ENCODE assay signal across 8 cellular contexts in the genomic region with DNA sequence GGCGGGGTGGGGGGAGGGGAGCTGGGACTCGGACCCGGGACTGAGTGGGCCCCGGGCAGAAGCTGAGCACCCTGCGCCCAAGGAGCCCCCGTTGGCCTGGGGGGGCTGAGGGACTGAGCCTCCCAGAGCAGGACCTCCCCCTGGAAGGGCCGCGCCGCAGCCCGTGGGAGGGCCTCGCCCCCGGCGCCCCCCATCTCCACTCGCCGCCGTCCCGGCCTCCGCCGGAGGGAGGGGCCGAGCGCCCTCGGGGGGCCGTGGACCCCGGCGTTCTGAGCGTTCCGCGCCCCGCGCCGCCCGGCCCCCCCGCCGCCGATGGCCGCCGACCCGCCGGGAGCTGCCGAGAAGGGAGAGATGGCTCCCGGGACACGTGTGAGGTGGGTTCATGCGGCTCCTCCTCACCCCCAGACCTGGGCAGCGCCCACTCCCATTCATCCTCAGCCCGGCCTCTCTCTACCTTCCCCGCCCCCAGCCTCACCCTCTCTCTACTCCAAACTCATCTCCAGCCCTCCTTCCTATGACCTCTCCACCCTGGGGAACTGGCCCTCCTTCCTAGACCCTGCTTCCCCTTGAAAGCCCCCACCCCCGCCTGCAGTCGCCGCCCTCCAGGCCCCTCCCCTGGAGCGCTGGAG. TPM values are rescaled to one million over a fixed set of nuclear protein-coding genes. Genes with fewer than 3 reads are reported as not detected.
A peak's percentile ranks its signal among the peaks of the same experiment; 100 is the strongest.
DNase-seq lines count a peak whose midpoint lies in the region; ATAC-seq lines count a peak whose summit lies in the region.

No MANE protein-coding gene starts in this region.

- H3K36me3 Mint-ChIP-seq in activated CD8-positive, alpha-beta memory T cell treated with anti-CD3 and anti-CD28 coated beads, Interleukin-2, amount 10 ng/mL, durations not matched to agents 7 days and 5 days, result no peaks in the 10 kb centered on the region
- no peaks in the 10 kb centered on the region for H3K36me3 Mint-ChIP-seq in activated CD8-positive, alpha-beta T cell treated with anti-CD3 and anti-CD28 coated beads, Interleukin-2, amount 10 ng/mL, durations not matched to agents 7 days and 5 days (ENCODE audit: low read depth)

- POLR2A ChIA-PET in activated CD8-positive, alpha-beta T cell treated with anti-CD3 and anti-CD28 coated beads, Interleukin-2, amount 10 ng/mL, durations not matched to agents 7 days and 5 days (lab: Charles Lee), result no interaction called here

- H3K4me3 ChIP-seq in iPS DF 6.9 (ENCODE audit: low read length), result peak overlapping the region; percentile 85; the same call in 1 of the 2 replicates

- H3K36me3 ChIP-seq in iPS DF 6.9 (ENCODE audit: control insufficient read depth, insufficient read depth, low read length), result peaks cover 8% of the 10 kb centered on the region; the same call in 1 of the 2 replicates

- H3K9me3 Mint-ChIP-seq in activated CD8-positive, alpha-beta memory T cell treated with anti-CD3 and anti-CD28 coated beads, Interleukin-2, amount 10 ng/mL, durations not matched to agents 7 days and 5 days (ENCODE audit: low read depth), result no peaks in the 10 kb centered on the region
- no peaks in the 10 kb centered on the region for H3K9me3 Mint-ChIP-seq in activated CD8-positive, alpha-beta T cell treated with anti-CD3 and anti-CD28 coated beads, Interleukin-2, amount 10 ng/mL, durations not matched to agents 7 days and 5 days (ENCODE audit: insufficient read depth)

- no peak for ATAC-seq in activated CD8-positive, alpha-beta memory T cell treated with anti-CD3 and anti-CD28 coated beads, Interleukin-2, amount 10 ng/mL, durations not matched to agents 7 days and 5 days
- ATAC-seq in activated CD8-positive, alpha-beta T cell treated with anti-CD3 and anti-CD28 coated beads, Interleukin-2, amount 10 ng/mL, durations not matched to agents 7 days and 5 days, result no peak
- ATAC-seq in GM21447 (IDR thresholded peaks at IDR 0.05; ENCODE audit: unreplicated experiment), result no peak

- peaks cover 26% of the 10 kb centered on the region for H3K4me1 Mint-ChIP-seq in activated CD8-positive, alpha-beta memory T cell treated with anti-CD3 and anti-CD28 coated beads, Interleukin-2, amount 10 ng/mL, durations not matched to agents 7 days and 5 days
- peaks cover 28% of the 10 kb centered on the region for H3K4me1 Mint-ChIP-seq in activated CD8-positive, alpha-beta T cell treated with anti-CD3 and anti-CD28 coated beads, Interleukin-2, amount 10 ng/mL, durations not matched to agents 7 days and 5 days (ENCODE audit: low read depth)

- CTCF ChIA-PET in activated CD8-positive, alpha-beta memory T cell treated with anti-CD3 and anti-CD28 coated beads, Interleukin-2, amount 10 ng/mL, durations not matched to agents 7 days and 5 days (lab: Charles Lee), result interaction anchor here (0.8 to 5.3 kb wide), 5 partner anchors 10 to 85 kb away, joined by 3 to 38 read pairs (median 3); no protein-coding TSS in a partner anchor
- CTCF ChIA-PET in activated CD8-positive, alpha-beta T cell treated with anti-CD3 and anti-CD28 coated beads, Interleukin-2, amount 10 ng/mL, durations not matched to agents 7 days and 5 days (lab: Charles Lee), result interaction anchor here (1.4 to 3.2 kb wide), 3 partner anchors 11 to 25 kb away, joined by 4 to 18 read pairs (median 12); a partner anchor contains a TSS

- DNase-seq in activated CD8-positive, alpha-beta memory T cell treated with anti-CD3 and anti-CD28 coated beads, Interleukin-2, amount 10 ng/mL, durations not matched to agents 7 days and 5 days, result peak; percentile 48
- no peak for DNase-seq in activated CD8-positive, alpha-beta memory T cell treated with anti-CD3 and anti-CD28 coated beads, Interleukin-2, amount 50 U/mL, for 4 hours
- DNase-seq in activated CD8-positive, alpha-beta T cell treated with anti-CD3 and anti-CD28 coated beads, Interleukin-2, amount 10 ng/mL, durations not matched to agents 7 days and 5 days, result no peak
- no peak for DNase-seq in iPS DF 6.9 (ENCODE audit: low read depth, low spot score)
- DNase-seq in stimulated activated CD8-positive, alpha-beta memory T cell treated with anti-CD3 and anti-CD28 coated beads, Interleukin-4, amount 100 ng/mL, for 48 hours, result peak; percentile 40
- no peak for DNase-seq in NCI-H1436 (lab: John Stamatoyannopoulos, UW)
- no peak for DNase-seq in stimulated activated CD4-positive, alpha-beta T cell treated with anti-CD3 and anti-CD28 coated beads, Interleukin-1b, Interleukin-23, amount 100 ng/mL, for 48 hours

- no peaks in the 10 kb centered on the region for H3K9me3 ChIP-seq in iPS DF 6.9 (ENCODE audit: control insufficient read depth, insufficient read depth, low read length)

- no peak overlapping the region for H3K27ac ChIP-seq in iPS DF 6.9 (ENCODE audit: low read length)

- no CpG with 5 or more reads among the region's 50 CpGs for whole genome bisulfite sequencing in iPS DF 6.9 (ENCODE audit: insufficient coverage, insufficient read length)

- no peaks in the 10 kb centered on the region for H3K27me3 Mint-ChIP-seq in activated CD8-positive, alpha-beta memory T cell treated with anti-CD3 and anti-CD28 coated beads, Interleukin-2, amount 10 ng/mL, durations not matched to agents 7 days and 5 days
- H3K27me3 Mint-ChIP-seq in activated CD8-positive, alpha-beta T cell treated with anti-CD3 and anti-CD28 coated beads, Interleukin-2, amount 10 ng/mL, durations not matched to agents 7 days and 5 days (ENCODE audit: low read depth), result no peaks in the 10 kb centered on the region

- H3K4me1 ChIP-seq in iPS DF 6.9 (ENCODE audit: control insufficient read depth, insufficient read depth, low read length), result peaks cover 3% of the 10 kb centered on the region; the same call in 1 of the 2 replicates

- H3K4me3 Mint-ChIP-seq in activated CD8-positive, alpha-beta memory T cell treated with anti-CD3 and anti-CD28 coated beads, Interleukin-2, amount 10 ng/mL, durations not matched to agents 7 days and 5 days, result peak overlapping the region; percentile 64
- H3K4me3 Mint-ChIP-seq in activated CD8-positive, alpha-beta T cell treated with anti-CD3 and anti-CD28 coated beads, Interleukin-2, amount 10 ng/mL, durations not matched to agents 7 days and 5 days, result peak overlapping the region; percentile 69

- no peak overlapping the region for H3K27ac Mint-ChIP-seq in activated CD8-positive, alpha-beta memory T cell treated with anti-CD3 and anti-CD28 coated beads, Interleukin-2, amount 10 ng/mL, durations not matched to agents 7 days and 5 days
- H3K27ac Mint-ChIP-seq in activated CD8-positive, alpha-beta T cell treated with anti-CD3 and anti-CD28 coated beads, Interleukin-2, amount 10 ng/mL, durations not matched to agents 7 days and 5 days, result no peak overlapping the region

- no peaks in the 10 kb centered on the region for H3K27me3 ChIP-seq in iPS DF 6.9 (ENCODE audit: control insufficient read depth, insufficient read depth, low read length)

RNA-seq across cellular contexts. Expression of a gene that starts 0.8 kb away (rescaled TPM):
- total RNA-seq in activated CD8-positive, alpha-beta memory T cell treated with anti-CD3 and anti-CD28 coated beads, Interleukin-2, amount 10 ng/mL, durations not matched to agents 7 days and 5 days, result 10 to 100 TPM; 26.1 to 29.2 TPM
- total RNA-seq in activated CD8-positive, alpha-beta T cell treated with anti-CD3 and anti-CD28 coated beads, Interleukin-2, amount 10 ng/mL, durations not matched to agents 7 days and 5 days, result 10 to 100 TPM; 22.7 to 23.1 TPM

RNA-seq across cellular contexts. Expression of a gene that starts 24.7 kb away (rescaled TPM):
- total RNA-seq in activated CD8-positive, alpha-beta memory T cell treated with anti-CD3 and anti-CD28 coated beads, Interleukin-2, amount 10 ng/mL, durations not matched to agents 7 days and 5 days, result 10 to 100 TPM; 19.5 to 20.5 TPM
- 10 to 100 TPM; 21.4 to 23.1 TPM for total RNA-seq in activated CD8-positive, alpha-beta T cell treated with anti-CD3 and anti-CD28 coated beads, Interleukin-2, amount 10 ng/mL, durations not matched to agents 7 days and 5 days

RNA-seq across cellular contexts. Expression of a gene that starts 27.8 kb away (rescaled TPM):
- under 1 TPM; 0.35 to 0.47 TPM for total RNA-seq in activated CD8-positive, alpha-beta memory T cell treated with anti-CD3 and anti-CD28 coated beads, Interleukin-2, amount 10 ng/mL, durations not matched to agents 7 days and 5 days
- under 1 TPM; 0.23 to 0.34 TPM for total RNA-seq in activated CD8-positive, alpha-beta T cell treated with anti-CD3 and anti-CD28 coated beads, Interleukin-2, amount 10 ng/mL, durations not matched to agents 7 days and 5 days

RNA-seq across cellular contexts. Expression of a gene that starts 30.3 kb away (rescaled TPM):
- 10 to 100 TPM; 25.6 to 26.8 TPM for total RNA-seq in activated CD8-positive, alpha-beta memory T cell treated with anti-CD3 and anti-CD28 coated beads, Interleukin-2, amount 10 ng/mL, durations not matched to agents 7 days and 5 days
- 10 to 100 TPM; 30.3 to 34.5 TPM for total RNA-seq in activated CD8-positive, alpha-beta T cell treated with anti-CD3 and anti-CD28 coated beads, Interleukin-2, amount 10 ng/mL, durations not matched to agents 7 days and 5 days

RNA-seq across cellular contexts. Expression of a gene that starts 33.4 kb away (rescaled TPM):
- 10 to 100 TPM; 23.9 to 26.4 TPM for total RNA-seq in activated CD8-positive, alpha-beta memory T cell treated with anti-CD3 and anti-CD28 coated beads, Interleukin-2, amount 10 ng/mL, durations not matched to agents 7 days and 5 days
- 10 to 100 TPM; 25.6 to 28.4 TPM for total RNA-seq in activated CD8-positive, alpha-beta T cell treated with anti-CD3 and anti-CD28 coated beads, Interleukin-2, amount 10 ng/mL, durations not matched to agents 7 days and 5 days

Comparison
In these comparisons a context has a peak if more than half of its experiments do, and no peak if none do; other contexts are left out.
1. DNase-seq: peak in activated CD8-positive, alpha-beta memory T cell treated with anti-CD3 and anti-CD28 coated beads, Interleukin-2, amount 10 ng/mL, durations not matched to agents 7 days and 5 days (single experiment) and stimulated activated CD8-positive, alpha-beta memory T cell treated with anti-CD3 and anti-CD28 coated beads, Interleukin-4, amount 100 ng/mL, for 48 hours (single experiment); none in activated CD8-positive, alpha-beta memory T cell treated with anti-CD3 and anti-CD28 coated beads, Interleukin-2, amount 50 U/mL, for 4 hours (single experiment), activated CD8-positive, alpha-beta T cell treated with anti-CD3 and anti-CD28 coated beads, Interleukin-2, amount 10 ng/mL, durations not matched to agents 7 days and 5 days (single experiment), iPS DF 6.9 (single experiment), NCI-H1436 (single experiment) and stimulated activated CD4-positive, alpha-beta T cell treated with anti-CD3 and anti-CD28 coated beads, Interleukin-1b, Interleukin-23, amount 100 ng/mL, for 48 hours (single experiment).